ENCODE assay signal across 15 cellular contexts in genomic region chr1:229171934-229172333, GRCh38.
DNase-seq lines count a peak whose midpoint lies in the region; ATAC-seq and TF ChIP-seq lines count a peak whose summit lies in the region.
"Had no signal": no experiment of that assay in that cellular context is flagged by ENCODE, and none has a peak within 500 bp of the region (broad histone marks: within the 10 kb centered on the region; RNA-seq: fewer than 3 reads in every experiment).

No MANE protein-coding gene starts in this region.

- H3K9ac ChIP-seq in mammary epithelial cell (ENCODE audit: insufficient read depth, low read length), result no peak overlapping the region

- H3K4me3 Mint-ChIP-seq in MCF 10A (ENCODE audit: unreplicated experiment) (no peak overlapping the region), type B pancreatic cell (no peak overlapping the region)
- no peak overlapping the region for H3K4me3 Mint-ChIP-seq in activated CD8-positive, alpha-beta memory T cell treated with anti-CD3 and anti-CD28 coated beads, Interleukin-2, amount 10 ng/mL, durations not matched to agents 7 days and 5 days
- H3K4me3 Mint-ChIP-seq in activated T-helper 1 cell treated with anti-CD3 and anti-CD28 coated beads, Interleukin-12 subunit alpha, Interleukin-12 subunit beta, Interleukin-2, Interleukin-4 antibody, amounts not matched to agents 30 ng/mL and 10 ng/mL and 1 ng/mL, durations not matched to agents 14 hours and 24 hours and 36 hours, result no peak overlapping the region
- no peak overlapping the region for H3K4me3 Mint-ChIP-seq in T-helper 2 cell treated with Interferon-gamma antibody and Interleukin-4, amounts not matched to agents 5 μg/mL and 100 μg/mL, for 36 hours
- H3K4me3 Mint-ChIP-seq: activated CD8-positive, alpha-beta T cell treated with anti-CD3 and anti-CD28 coated beads for 36 hours; CD4-positive, alpha-beta memory T cell; effector memory CD8-positive, alpha-beta T cell; stimulated activated naive CD8-positive, alpha-beta T cell treated with anti-CD3 and anti-CD28 coated beads, Interleukin-15, amount 100 ng/mL, for 72 hours had no signal

- no peaks in the 10 kb centered on the region for H3K79me2 ChIP-seq in mammary epithelial cell (ENCODE audit: insufficient read depth, low read length)

- in situ Hi-C loops in mammary epithelial cell (cut with MboI; ENCODE audit: low sequenced_read_pairs in 2 of 2), result no loop called here

- H3K36me3 Mint-ChIP-seq in MCF 10A (ENCODE audit: insufficient read depth, unreplicated experiment), result no peaks in the 10 kb centered on the region
- no peaks in the 10 kb centered on the region for H3K36me3 Mint-ChIP-seq in type B pancreatic cell
- no peaks in the 10 kb centered on the region for H3K36me3 Mint-ChIP-seq in activated CD8-positive, alpha-beta memory T cell treated with anti-CD3 and anti-CD28 coated beads, Interleukin-2, amount 10 ng/mL, durations not matched to agents 7 days and 5 days
- no peaks in the 10 kb centered on the region for H3K36me3 Mint-ChIP-seq in activated T-helper 1 cell treated with anti-CD3 and anti-CD28 coated beads, Interleukin-12 subunit alpha, Interleukin-12 subunit beta, Interleukin-2, Interleukin-4 antibody, amounts not matched to agents 30 ng/mL and 10 ng/mL and 1 ng/mL, durations not matched to agents 14 hours and 24 hours and 36 hours (ENCODE audit: low read depth)
- no peaks in the 10 kb centered on the region for H3K36me3 Mint-ChIP-seq in T-helper 2 cell treated with Interferon-gamma antibody and Interleukin-4, amounts not matched to agents 5 μg/mL and 100 μg/mL, for 36 hours (ENCODE audit: low read depth)
- H3K36me3 Mint-ChIP-seq: CD4-positive, alpha-beta memory T cell had no signal

- no peak overlapping the region for H2AFZ ChIP-seq in mammary epithelial cell (ENCODE audit: low read depth, low read length)

- CTCF ChIA-PET in MCF 10A (lab: Yijun Ruan, JAX), result interaction anchor here (0.6 to 1.9 kb wide), 3 partner anchors 55 to 543 kb away, joined by 3 to 9 read pairs (median 4); no protein-coding TSS in a partner anchor
- CTCF ChIA-PET in mammary epithelial cell (lab: Charles Lee; ENCODE audit: low non-redundant PET), result no interaction called here
- CTCF ChIA-PET in activated CD8-positive, alpha-beta memory T cell treated with anti-CD3 and anti-CD28 coated beads, Interleukin-2, amount 10 ng/mL, durations not matched to agents 7 days and 5 days (lab: Charles Lee), result no interaction called here

- no peaks in the 10 kb centered on the region for H3K36me3 ChIP-seq in mammary epithelial cell (ENCODE audit: insufficient read depth, low read length)
- H3K36me3 ChIP-seq: SJSA1 had no signal

- 10% methylated on average over 4 of the region's 4 CpGs for WGBS in mammary epithelial cell (ENCODE audit: low coverage, missing lambda C conversion rate)

- H3K9me3 Mint-ChIP-seq in MCF 10A (ENCODE audit: unreplicated experiment), result no peaks in the 10 kb centered on the region
- H3K9me3 Mint-ChIP-seq in type B pancreatic cell, result no peaks in the 10 kb centered on the region
- H3K9me3 Mint-ChIP-seq in activated CD8-positive, alpha-beta memory T cell treated with anti-CD3 and anti-CD28 coated beads, Interleukin-2, amount 10 ng/mL, durations not matched to agents 7 days and 5 days (ENCODE audit: low read depth), result no peaks in the 10 kb centered on the region
- H3K9me3 Mint-ChIP-seq in activated T-helper 1 cell treated with anti-CD3 and anti-CD28 coated beads, Interleukin-12 subunit alpha, Interleukin-12 subunit beta, Interleukin-2, Interleukin-4 antibody, amounts not matched to agents 30 ng/mL and 10 ng/mL and 1 ng/mL, durations not matched to agents 14 hours and 24 hours and 36 hours, result no peaks in the 10 kb centered on the region
- H3K9me3 Mint-ChIP-seq in T-helper 2 cell treated with Interferon-gamma antibody and Interleukin-4, amounts not matched to agents 5 μg/mL and 100 μg/mL, for 36 hours, result no peaks in the 10 kb centered on the region
- H3K9me3 Mint-ChIP-seq: activated CD8-positive, alpha-beta T cell treated with anti-CD3 and anti-CD28 coated beads for 36 hours; CD4-positive, alpha-beta memory T cell; effector memory CD8-positive, alpha-beta T cell; stimulated activated naive CD8-positive, alpha-beta T cell treated with anti-CD3 and anti-CD28 coated beads, Interleukin-15, amount 100 ng/mL, for 72 hours had no signal

- no peak overlapping the region for H3K4me2 ChIP-seq in mammary epithelial cell (ENCODE audit: insufficient read depth, low read depth, low read length)
- H3K4me2 ChIP-seq: smooth muscle cell had no signal

- H3K4me3 ChIP-seq in mammary epithelial cell (replicated peaks in 1 of 3; ENCODE audit: insufficient read depth in 1 of 3, low read depth in 2 of 3, low read length in 3 of 3), result no peak overlapping the region
- H3K4me3 ChIP-seq: SJSA1, smooth muscle cell had no signal

- H3K27me3 ChIP-seq in mammary epithelial cell (ENCODE audit: insufficient read depth, low read length), result no peaks in the 10 kb centered on the region
- H3K27me3 ChIP-seq: SJSA1 had no signal

- peaks cover 11% of the 10 kb centered on the region for H3K27me3 Mint-ChIP-seq in MCF 10A (ENCODE audit: insufficient read depth, unreplicated experiment)
- H3K27me3 Mint-ChIP-seq in type B pancreatic cell, result peaks cover 3% of the 10 kb centered on the region
- peaks cover 12% of the 10 kb centered on the region for H3K27me3 Mint-ChIP-seq in activated CD8-positive, alpha-beta memory T cell treated with anti-CD3 and anti-CD28 coated beads, Interleukin-2, amount 10 ng/mL, durations not matched to agents 7 days and 5 days
- H3K27me3 Mint-ChIP-seq in activated T-helper 1 cell treated with anti-CD3 and anti-CD28 coated beads, Interleukin-12 subunit alpha, Interleukin-12 subunit beta, Interleukin-2, Interleukin-4 antibody, amounts not matched to agents 30 ng/mL and 10 ng/mL and 1 ng/mL, durations not matched to agents 14 hours and 24 hours and 36 hours (ENCODE audit: insufficient read depth), result peaks cover 9% of the 10 kb centered on the region
- peaks cover 5% of the 10 kb centered on the region for H3K27me3 Mint-ChIP-seq in T-helper 2 cell treated with Interferon-gamma antibody and Interleukin-4, amounts not matched to agents 5 μg/mL and 100 μg/mL, for 36 hours (ENCODE audit: low read depth)
- H3K27me3 Mint-ChIP-seq: activated CD8-positive, alpha-beta T cell treated with anti-CD3 and anti-CD28 coated beads for 36 hours; stimulated activated naive CD8-positive, alpha-beta T cell treated with anti-CD3 and anti-CD28 coated beads, Interleukin-15, amount 100 ng/mL, for 72 hours had no signal

- POLR2A ChIA-PET in MCF 10A (lab: Yijun Ruan, JAX), result interaction anchor here (0.7 to 1.0 kb wide), 4 partner anchors 19 to 287 kb away, joined by 3 to 4 read pairs (median 3); no protein-coding TSS in a partner anchor

- BruUV-seq in MCF 10A (replicated peaks; lab: Mats Ljungman, UMichigan), result no TSS peak
- no TSS peak for BruUV-seq in mammary epithelial cell (replicated peaks; lab: Mats Ljungman, UMichigan)

- H3K27ac Mint-ChIP-seq in MCF 10A (ENCODE audit: low read depth, unreplicated experiment), result no peak overlapping the region
- peak overlapping the region; percentile 60 for H3K27ac Mint-ChIP-seq in type B pancreatic cell
- H3K27ac Mint-ChIP-seq in activated CD8-positive, alpha-beta memory T cell treated with anti-CD3 and anti-CD28 coated beads, Interleukin-2, amount 10 ng/mL, durations not matched to agents 7 days and 5 days, result no peak overlapping the region
- no peak overlapping the region for H3K27ac Mint-ChIP-seq in activated T-helper 1 cell treated with anti-CD3 and anti-CD28 coated beads, Interleukin-12 subunit alpha, Interleukin-12 subunit beta, Interleukin-2, Interleukin-4 antibody, amounts not matched to agents 30 ng/mL and 10 ng/mL and 1 ng/mL, durations not matched to agents 14 hours and 24 hours and 36 hours
- no peak overlapping the region for H3K27ac Mint-ChIP-seq in T-helper 2 cell treated with Interferon-gamma antibody and Interleukin-4, amounts not matched to agents 5 μg/mL and 100 μg/mL, for 36 hours
- H3K27ac Mint-ChIP-seq: activated CD8-positive, alpha-beta T cell treated with anti-CD3 and anti-CD28 coated beads for 36 hours; CD4-positive, alpha-beta memory T cell; effector memory CD8-positive, alpha-beta T cell had no signal

- H3K4me1 Mint-ChIP-seq in MCF 10A (ENCODE audit: insufficient read depth, unreplicated experiment) (no peaks in the 10 kb centered on the region), type B pancreatic cell (ENCODE audit: unreplicated experiment) (peaks cover 32% of the 10 kb centered on the region)
- H3K4me1 Mint-ChIP-seq in activated CD8-positive, alpha-beta memory T cell treated with anti-CD3 and anti-CD28 coated beads, Interleukin-2, amount 10 ng/mL, durations not matched to agents 7 days and 5 days, result no peaks in the 10 kb centered on the region
- H3K4me1 Mint-ChIP-seq in activated T-helper 1 cell treated with anti-CD3 and anti-CD28 coated beads, Interleukin-12 subunit alpha, Interleukin-12 subunit beta, Interleukin-2, Interleukin-4 antibody, amounts not matched to agents 30 ng/mL and 10 ng/mL and 1 ng/mL, durations not matched to agents 14 hours and 24 hours and 36 hours (ENCODE audit: low read depth), result no peaks in the 10 kb centered on the region
- H3K4me1 Mint-ChIP-seq in T-helper 2 cell treated with Interferon-gamma antibody and Interleukin-4, amounts not matched to agents 5 μg/mL and 100 μg/mL, for 36 hours (ENCODE audit: low read depth), result no peaks in the 10 kb centered on the region
- H3K4me1 Mint-ChIP-seq: stimulated activated naive CD8-positive, alpha-beta T cell treated with anti-CD3 and anti-CD28 coated beads, Interleukin-15, amount 100 ng/mL, for 72 hours had no signal

- H3K27ac ChIP-seq in mammary epithelial cell (ENCODE audit: insufficient read depth, low read depth, low read length), result no peak overlapping the region
- H3K27ac ChIP-seq: SJSA1 had no signal

- H4K20me1 ChIP-seq in mammary epithelial cell (ENCODE audit: insufficient read depth, low read length), result no peaks in the 10 kb centered on the region

- intact Hi-C loops in MCF 10A (cut with micrococcal nuclease) (no loop called here), mammary epithelial cell (cut with micrococcal nuclease) (no loop called here)
- intact Hi-C loops in activated T-helper 1 cell treated with anti-CD3 and anti-CD28 coated beads, Interleukin-12 subunit alpha, Interleukin-12 subunit beta, Interleukin-2, Interleukin-4 antibody, amounts not matched to agents 30 ng/mL and 10 ng/mL and 1 ng/mL, durations not matched to agents 14 hours and 24 hours and 36 hours (cut with micrococcal nuclease), result no loop called here

- TF ChIP-seq CTCF in MCF 10A (IDR thresholded peaks at IDR 0.05; ENCODE audit: unreplicated experiment), result no peak
- TF ChIP-seq CTCF in mammary epithelial cell (conservative IDR thresholded peaks at IDR 0.05 in 1 of 2, IDR thresholded peaks at IDR 0.05 in 1 of 2; ENCODE audit: extremely low read depth in 1 of 2, insufficient read depth in 1 of 2, low read depth in 1 of 2, low read length in 2 of 2), result no peak
- no peak for TF ChIP-seq CTCF in type B pancreatic cell (conservative IDR thresholded peaks at IDR 0.05)

- dilution Hi-C loops in mammary epithelial cell (cut with HindIII; ENCODE audit: low sequenced_read_pairs), result no loop called here

- DNase-seq in MCF 10A (ENCODE audit: unreplicated experiment) (peak; percentile 21), mammary epithelial cell (no peak), NCI-H2196 (lab: John Stamatoyannopoulos, UW; ENCODE audit: unreplicated experiment) (peak; percentile 82), cerebellum (ENCODE audit: low spot score) (peak; percentile 64), type B pancreatic cell (ENCODE audit: extremely low spot score, unreplicated experiment) (no peak)
- no peak for DNase-seq in activated CD8-positive, alpha-beta memory T cell treated with anti-CD3 and anti-CD28 coated beads, Interleukin-2, amount 10 ng/mL, durations not matched to agents 7 days and 5 days
- DNase-seq in activated T-helper 1 cell treated with anti-CD3 and anti-CD28 coated beads, Interleukin-12 subunit alpha, Interleukin-12 subunit beta, Interleukin-2, Interleukin-4 antibody, amounts not matched to agents 30 ng/mL and 10 ng/mL and 1 ng/mL, durations not matched to agents 14 hours and 24 hours and 36 hours (ENCODE audit: low spot score), result no peak
- DNase-seq in T-helper 2 cell treated with Interferon-gamma antibody and Interleukin-4, amounts not matched to agents 5 μg/mL and 100 μg/mL, for 36 hours (ENCODE audit: low spot score), result no peak
- DNase-seq: activated CD8-positive, alpha-beta T cell treated with anti-CD3 and anti-CD28 coated beads for 36 hours; activated naive CD4-positive, alpha-beta T cell; CD4-positive, alpha-beta memory T cell; effector memory CD8-positive, alpha-beta T cell; stimulated activated naive CD8-positive, alpha-beta T cell treated with anti-CD3 and anti-CD28 coated beads, Interleukin-15, amount 100 ng/mL, for 72 hours had no signal

- H3K4me1 ChIP-seq in mammary epithelial cell (ENCODE audit: insufficient read depth, low read length), result no peaks in the 10 kb centered on the region
- H3K4me1 ChIP-seq: SJSA1 had no signal

- no peaks in the 10 kb centered on the region for H3K9me3 ChIP-seq in mammary epithelial cell (replicated peaks; ENCODE audit: insufficient read depth, low read length)
- H3K9me3 ChIP-seq: SJSA1 had no signal

- no peak for ATAC-seq in activated CD8-positive, alpha-beta memory T cell treated with anti-CD3 and anti-CD28 coated beads, Interleukin-2, amount 10 ng/mL, durations not matched to agents 7 days and 5 days
- ATAC-seq: activated CD8-positive, alpha-beta T cell treated with anti-CD3 and anti-CD28 coated beads for 36 hours; effector memory CD8-positive, alpha-beta T cell; stimulated activated naive CD8-positive, alpha-beta T cell treated with anti-CD3 and anti-CD28 coated beads, Interleukin-15, amount 100 ng/mL, for 72 hours had no signal

Comparison
In these comparisons a context has a peak if more than half of its experiments do, and no peak if none do; other contexts are left out.
1. DNase-seq: peak in MCF 10A (single experiment), NCI-H2196 (single experiment) and cerebellum (single experiment); none in mammary epithelial cell (single experiment), type B pancreatic cell (single experiment), activated CD8-positive, alpha-beta memory T cell treated with anti-CD3 and anti-CD28 coated beads, Interleukin-2, amount 10 ng/mL, durations not matched to agents 7 days and 5 days (single experiment), activated T-helper 1 cell treated with anti-CD3 and anti-CD28 coated beads, Interleukin-12 subunit alpha, Interleukin-12 subunit beta, Interleukin-2, Interleukin-4 antibody, amounts not matched to agents 30 ng/mL and 10 ng/mL and 1 ng/mL, durations not matched to agents 14 hours and 24 hours and 36 hours (single experiment) and T-helper 2 cell treated with Interferon-gamma antibody and Interleukin-4, amounts not matched to agents 5 μg/mL and 100 μg/mL, for 36 hours (single experiment).